Comparison of ENCODE assay signal across 22 cellular contexts in the genomic region with DNA sequence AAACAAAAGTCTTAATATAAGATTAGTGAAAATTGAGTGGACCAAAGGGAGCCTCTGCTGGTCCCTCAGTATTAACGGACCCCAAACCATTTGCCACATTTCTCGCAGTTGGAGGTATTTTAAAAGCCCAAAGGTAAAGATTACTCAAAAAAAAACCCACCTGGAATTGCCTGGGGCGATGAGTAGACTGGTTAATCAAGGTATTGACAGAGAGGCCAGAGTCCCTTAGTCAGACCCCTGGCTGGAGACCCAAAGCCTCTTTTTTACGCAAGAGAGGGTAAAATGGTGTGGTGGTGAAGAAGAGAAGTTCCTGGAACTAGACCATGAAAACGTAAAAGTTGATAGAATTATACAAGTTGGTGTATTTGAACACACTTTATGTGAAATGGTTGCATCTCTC.
DNase-seq lines count a peak whose midpoint lies in the region; ATAC-seq, FAIRE-seq and TF ChIP-seq lines count a peak whose summit lies in the region.
"Had no signal": no experiment of that assay in that cellular context is flagged by ENCODE, and none has a peak within 500 bp of the region (broad histone marks: within the 10 kb centered on the region; RNA-seq: fewer than 3 reads in every experiment).

No MANE protein-coding gene starts in this region.

- no peak overlapping the region for H2BK15ac ChIP-seq in mesenchymal stem cell (ENCODE audit: low read depth, poor library complexity, severe bottlenecking)

- no peak overlapping the region for H3K4ac ChIP-seq in mesenchymal stem cell (ENCODE audit: low read depth in 1 of 2, low read length in 2 of 2)

- H3K27ac ChIP-seq in astrocyte (ENCODE audit: low read depth, low read length) = no peak overlapping the region
- H3K27ac ChIP-seq in mesenchymal stem cell (ENCODE audit: low read length, poor library complexity, severe bottlenecking) = no peak overlapping the region
- H3K27ac ChIP-seq: 22Rv1, BLaER1, C4-2B had no signal

- no peak overlapping the region for H3K9ac ChIP-seq in astrocyte (ENCODE audit: low read length)
- no peak overlapping the region for H3K9ac ChIP-seq in mesenchymal stem cell (ENCODE audit: low read length)
- H3K9ac ChIP-seq: BLaER1 had no signal

- H3K14ac ChIP-seq in mesenchymal stem cell (ENCODE audit: low read length in 2 of 2) = no peak overlapping the region

- no peak overlapping the region for H3K18ac ChIP-seq in mesenchymal stem cell (ENCODE audit: low read depth in 1 of 2, low read length in 2 of 2)

- no peaks in the 10 kb centered on the region for H3K79me2 ChIP-seq in astrocyte (ENCODE audit: insufficient read depth, low read length)

- peak overlapping the region; percentile 82 for H2AK5ac ChIP-seq in mesenchymal stem cell (ENCODE audit: low read length, severe bottlenecking)

- H3K4me3 Mint-ChIP-seq in astrocyte (ENCODE audit: unreplicated experiment) = no peak overlapping the region
- no peak overlapping the region for H3K4me3 Mint-ChIP-seq in progenitor cell of endocrine pancreas (ENCODE audit: low read depth)
- H3K4me3 Mint-ChIP-seq in endothelial cell (ENCODE audit: unreplicated experiment) = no peak overlapping the region
- H3K4me3 Mint-ChIP-seq: B cell; CD4-positive, CD25-positive, alpha-beta regulatory T cell; CD8-positive, alpha-beta T cell; GM23338; HFFc6 had no signal

- no peak overlapping the region for H4K8ac ChIP-seq in mesenchymal stem cell (ENCODE audit: low read length)

- H3K4me3 ChIP-seq in astrocyte (ENCODE audit: insufficient read depth, low read depth, low read length) (no peak overlapping the region), mesenchymal stem cell (ENCODE audit: insufficient read depth in 1 of 2, low read depth in 1 of 2, low read length in 2 of 2) (no peak overlapping the region)
- H3K4me3 ChIP-seq: BLaER1, GM23338, HAP-1 had no signal

- no peaks in the 10 kb centered on the region for H3K4me1 Mint-ChIP-seq in astrocyte (ENCODE audit: low read depth, unreplicated experiment)
- H3K4me1 Mint-ChIP-seq in progenitor cell of endocrine pancreas (ENCODE audit: low read depth) = no peaks in the 10 kb centered on the region
- H3K4me1 Mint-ChIP-seq in endothelial cell (ENCODE audit: unreplicated experiment) = no peaks in the 10 kb centered on the region
- H3K4me1 Mint-ChIP-seq: B cell; CD4-positive, CD25-positive, alpha-beta regulatory T cell; GM23338 had no signal

- no peak overlapping the region for H2BK120ac ChIP-seq in mesenchymal stem cell (ENCODE audit: low read depth, low read length)

- no peak overlapping the region for H2BK5ac ChIP-seq in mesenchymal stem cell (ENCODE audit: low read depth, low read length, poor library complexity, severe bottlenecking)

- TF ChIP-seq CTCF in astrocyte (IDR thresholded peaks at IDR 0.05; ENCODE audit: insufficient read depth, low read depth, low read length) (no peak), progenitor cell of endocrine pancreas (IDR thresholded peaks at IDR 0.05; ENCODE audit: unreplicated experiment) (no peak), endothelial cell (IDR thresholded peaks at IDR 0.05; ENCODE audit: unreplicated experiment) (no peak)

- H3K36me3 ChIP-seq in astrocyte (ENCODE audit: insufficient read depth, low read length) (no peaks in the 10 kb centered on the region), mesenchymal stem cell (ENCODE audit: control insufficient read depth in 1 of 2, insufficient read depth in 2 of 2, low read depth in 1 of 2, low read length in 2 of 2) (no peaks in the 10 kb centered on the region)
- H3K36me3 ChIP-seq: BLaER1, HAP-1 had no signal

- DNase-seq in ELF-1 (ENCODE audit: low read depth, low spot score) (peak; percentile 14), astrocyte (ENCODE audit: low read depth) (no peak), mesenchymal stem cell (no peak), progenitor cell of endocrine pancreas (ENCODE audit: low spot score, unreplicated experiment) (no peak), endothelial cell (ENCODE audit: low spot score) (no peak)
- DNase-seq: Caco-2; CD4-positive, CD25-positive, alpha-beta regulatory T cell; CD8-positive, alpha-beta T cell; DMS153; DND-41; GDM1 had no signal

- FAIRE-seq in astrocyte (lab: Jason Lieb, UNC) = peak; percentile 63
- FAIRE-seq: A204.1, GM12891, GM18507 had no signal

- no peaks in the 10 kb centered on the region for H4K20me1 ChIP-seq in astrocyte (ENCODE audit: insufficient read depth, low read length)
- H4K20me1 ChIP-seq: BLaER1 had no signal

- no peak overlapping the region for H4K91ac ChIP-seq in mesenchymal stem cell (ENCODE audit: low read length)

- H3K4me2 ChIP-seq in astrocyte (ENCODE audit: low read length) (no peak overlapping the region), mesenchymal stem cell (ENCODE audit: low read length, poor library complexity, severe bottlenecking) (no peak overlapping the region)
- H3K4me2 ChIP-seq: BLaER1, GM23338 had no signal

- H3K79me1 ChIP-seq in mesenchymal stem cell (replicated peaks; ENCODE audit: low read length, poor library complexity, severe bottlenecking) = no peaks in the 10 kb centered on the region

- no peak overlapping the region for H3K23ac ChIP-seq in mesenchymal stem cell (ENCODE audit: low read length in 2 of 2)

- H3K27me3 ChIP-seq in astrocyte (ENCODE audit: insufficient read depth, low read length) (no peaks in the 10 kb centered on the region), mesenchymal stem cell (ENCODE audit: control insufficient read depth in 1 of 2, insufficient read depth in 1 of 2, low read length in 2 of 2) (no peaks in the 10 kb centered on the region)
- H3K27me3 ChIP-seq: BLaER1 had no signal

- no peak overlapping the region for H2AFZ ChIP-seq in astrocyte (ENCODE audit: low read depth, low read length)
- H2AFZ ChIP-seq in mesenchymal stem cell (ENCODE audit: low read depth, low read length) = no peak overlapping the region
- H2AFZ ChIP-seq: GM23338 had no signal

- H3K27ac Mint-ChIP-seq in astrocyte (ENCODE audit: unreplicated experiment) (no peak overlapping the region), progenitor cell of endocrine pancreas (no peak overlapping the region), endothelial cell (ENCODE audit: unreplicated experiment) (no peak overlapping the region)
- H3K27ac Mint-ChIP-seq: B cell; CD4-positive, CD25-positive, alpha-beta regulatory T cell; CD8-positive, alpha-beta T cell; GM23338; HFFc6 had no signal

- H3K27me3 Mint-ChIP-seq in astrocyte (ENCODE audit: low read depth, unreplicated experiment) (no peaks in the 10 kb centered on the region), progenitor cell of endocrine pancreas (no peaks in the 10 kb centered on the region), endothelial cell (ENCODE audit: unreplicated experiment) (no peaks in the 10 kb centered on the region)

- H3K9me3 ChIP-seq in astrocyte (ENCODE audit: insufficient read depth, low read depth, low read length) = no peaks in the 10 kb centered on the region
- no peaks in the 10 kb centered on the region for H3K9me3 ChIP-seq in mesenchymal stem cell (ENCODE audit: control insufficient read depth, low read length)
- H3K9me3 ChIP-seq: BLaER1, Caco-2, HAP-1 had no signal

- no peak for ATAC-seq in HG03432 (IDR thresholded peaks at IDR 0.05; ENCODE audit: unreplicated experiment)
- ATAC-seq: CD8-positive, alpha-beta T cell; GM23338 had no signal

- H2BK12ac ChIP-seq in mesenchymal stem cell (ENCODE audit: low read length in 2 of 2) = no peak overlapping the region

- no peaks in the 10 kb centered on the region for H3K9me3 Mint-ChIP-seq in astrocyte (ENCODE audit: unreplicated experiment)
- no peaks in the 10 kb centered on the region for H3K9me3 Mint-ChIP-seq in progenitor cell of endocrine pancreas (ENCODE audit: low read depth)
- no peaks in the 10 kb centered on the region for H3K9me3 Mint-ChIP-seq in endothelial cell (ENCODE audit: unreplicated experiment)
- H3K9me3 Mint-ChIP-seq: CD4-positive, CD25-positive, alpha-beta regulatory T cell; CD8-positive, alpha-beta T cell; GM23338; HFFc6 had no signal

- no peaks in the 10 kb centered on the region for H3K4me1 ChIP-seq in astrocyte (ENCODE audit: insufficient read depth, low read length)
- peaks cover 5% of the 10 kb centered on the region for H3K4me1 ChIP-seq in mesenchymal stem cell (ENCODE audit: control insufficient read depth, insufficient read depth, low read depth, low read length)
- H3K4me1 ChIP-seq: Caco-2, HAP-1 had no signal

- H3K36me3 Mint-ChIP-seq in astrocyte (ENCODE audit: low read depth, unreplicated experiment) (no peaks in the 10 kb centered on the region), progenitor cell of endocrine pancreas (ENCODE audit: insufficient read depth) (no peaks in the 10 kb centered on the region), endothelial cell (ENCODE audit: low read depth, unreplicated experiment) (no peaks in the 10 kb centered on the region)
- H3K36me3 Mint-ChIP-seq: CD4-positive, CD25-positive, alpha-beta regulatory T cell; CD8-positive, alpha-beta T cell had no signal

- 92% methylated on average over 4 of the region's 5 CpGs for WGBS in mesenchymal stem cell
